ENCODE assay signal across 8 cellular contexts in the genomic region with DNA sequence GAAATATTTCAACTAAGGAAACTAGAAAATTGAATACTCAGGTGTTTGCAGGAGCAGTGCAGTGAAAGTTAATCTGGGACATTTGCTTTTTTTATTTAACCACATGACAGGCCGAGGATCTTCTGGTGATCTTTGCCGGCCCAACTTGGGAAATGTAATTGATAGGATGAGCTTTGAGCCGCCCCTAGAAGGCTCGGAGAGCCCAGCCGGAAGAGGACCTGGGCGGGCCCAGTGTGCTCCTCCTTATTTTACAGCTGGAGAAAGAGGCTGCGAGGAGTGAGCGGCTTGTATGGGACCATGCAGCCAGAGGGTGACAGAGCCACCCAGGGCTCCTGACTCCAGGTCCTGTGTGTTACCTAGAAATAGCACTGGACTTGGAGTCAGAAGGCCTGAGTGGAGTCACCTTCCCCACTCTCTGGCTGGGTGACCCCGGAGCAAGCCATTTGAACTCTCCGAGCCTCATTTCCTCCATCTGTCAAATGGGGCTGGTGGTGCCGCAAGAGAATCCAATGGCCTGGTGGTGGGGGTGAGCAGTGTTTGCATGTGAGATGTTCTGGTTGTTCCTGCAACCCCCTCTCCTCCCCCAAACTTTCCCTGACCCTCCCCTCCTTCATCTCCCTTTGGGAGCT. TPM values are rescaled to one million over a fixed set of nuclear protein-coding genes. Genes with fewer than 3 reads are reported as not detected.
DNase-seq lines count a peak whose midpoint lies in the region; ATAC-seq, FAIRE-seq and TF ChIP-seq lines count a peak whose summit lies in the region.

No MANE protein-coding gene starts in this region.

- peak; percentile 56 for ATAC-seq in HepG2
- no peak for ATAC-seq in HG03045 (IDR thresholded peaks at IDR 0.05; ENCODE audit: unreplicated experiment)
- no peak for ATAC-seq in HG03469 (IDR thresholded peaks at IDR 0.05; ENCODE audit: unreplicated experiment)

- H4K20me1 ChIP-seq in HepG2 (ENCODE audit: insufficient read depth, low read length) = 0 out of 2 replicates have a peak, but pooled peaks cover 4% of the 10 kb centered on the region

- no peak for TF ChIP-seq POLR2A in HepG2 (IDR thresholded peaks at IDR 0.05; ENCODE audit: insufficient read depth in 1 of 2, low read depth in 2 of 2, low read length in 2 of 2)

- H3K4me3 Mint-ChIP-seq in activated CD4-positive, alpha-beta T cell treated with anti-CD3 and anti-CD28 coated beads, Interleukin-2, amount 10 ng/mL, durations not matched to agents 7 days and 5 days = peak overlapping the region; percentile 78

- H3K4me1 ChIP-seq in HepG2 (ENCODE audit: insufficient read depth, low read length) (peaks cover 29% of the 10 kb centered on the region), tibial artery (peaks cover 0 to 19% (median 12%) of the 10 kb centered on the region in 4 donors)

- H3K9me3 ChIP-seq in HepG2 (ENCODE audit: low read length) = no peaks in the 10 kb centered on the region
- H3K9me3 ChIP-seq in tibial artery = no peaks in the 10 kb centered on the region

- no peak for TF ChIP-seq RAD21 in HepG2 (CRISPR knock-in tag; IDR thresholded peaks at IDR 0.05)

- H3K36me3 ChIP-seq in brain microvascular endothelial cell (replicated peaks) = no peaks in the 10 kb centered on the region
- H3K36me3 ChIP-seq in HepG2 (replicated peaks in 1 of 2; ENCODE audit: control insufficient read depth in 1 of 2, insufficient read depth in 2 of 2, low read length in 2 of 2) = no peaks in the 10 kb centered on the region
- H3K36me3 ChIP-seq in tibial artery = no peaks in the 10 kb centered on the region

- CTCF ChIA-PET in activated CD4-positive, alpha-beta T cell treated with anti-CD3 and anti-CD28 coated beads, Interleukin-2, amount 10 ng/mL, durations not matched to agents 7 days and 5 days (lab: Charles Lee) = interaction anchor here (1.1 to 1.7 kb wide), 3 partner anchors 12 to 95 kb away, joined by 3 to 4 read pairs (median 4); no protein-coding TSS in a partner anchor
- CTCF ChIA-PET in HepG2 (lab: Yijun Ruan, JAX; ENCODE audit: low intra/inter-chr PET ratio, low total read pairs) = no interaction called here

- FAIRE-seq in HepG2 (lab: Jason Lieb, UNC) = peak; percentile 8

- no peak for TF ChIP-seq EP300 in HepG2 (IDR thresholded peaks at IDR 0.05; ENCODE audit: low read depth in 2 of 2, low read length in 2 of 2)
- TF ChIP-seq EP300 in HepG2 (CRISPR knock-in tag; IDR thresholded peaks at IDR 0.05; ENCODE audit: borderline replicate concordance) = no peak

- H3K27me3 ChIP-seq in brain microvascular endothelial cell (replicated peaks) (no peaks in the 10 kb centered on the region), HepG2 (ENCODE audit: control insufficient read depth in 1 of 2, insufficient read depth in 2 of 2, low read length in 2 of 2) (peaks cover 1 to 18% of the 10 kb centered on the region in 2 experiments; a peak in 4 of 5 replicates), tibial artery (no peaks in the 10 kb centered on the region)

- H3K27ac Mint-ChIP-seq in activated CD4-positive, alpha-beta T cell treated with anti-CD3 and anti-CD28 coated beads, Interleukin-2, amount 10 ng/mL, durations not matched to agents 7 days and 5 days = no peak overlapping the region

- H3K9me3 Mint-ChIP-seq in activated CD4-positive, alpha-beta T cell treated with anti-CD3 and anti-CD28 coated beads, Interleukin-2, amount 10 ng/mL, durations not matched to agents 7 days and 5 days = no peaks in the 10 kb centered on the region

- no TSS peak for BruUV-seq in HepG2 (replicated peaks; lab: Mats Ljungman, UMichigan)

- H3K4me2 ChIP-seq in HepG2 (ENCODE audit: low read depth, low read length) = peak overlapping the region; percentile 80

- H3K79me2 ChIP-seq in HepG2 (ENCODE audit: insufficient read depth, low read length) = no peaks in the 10 kb centered on the region

- POLR2A ChIA-PET in activated CD4-positive, alpha-beta T cell treated with anti-CD3 and anti-CD28 coated beads, Interleukin-2, amount 10 ng/mL, durations not matched to agents 7 days and 5 days (lab: Charles Lee) = no interaction called here
- POLR2A ChIA-PET in HepG2 (lab: Yijun Ruan, JAX) = no interaction called here

- H3K4me3 ChIP-seq in brain microvascular endothelial cell (ENCODE audit: low read depth, low read length) (peak overlapping the region; percentile 77), HepG2 (replicated peaks in 1 of 3; ENCODE audit: insufficient read depth in 1 of 3, low read depth in 2 of 3, low read length in 3 of 3) (peak overlapping the region; percentile 63 to 78 (median 71); a peak in 5 of 6 replicates), tibial artery (peak overlapping the region; percentile 63 to 91)

- H3K27me3 Mint-ChIP-seq in activated CD4-positive, alpha-beta T cell treated with anti-CD3 and anti-CD28 coated beads, Interleukin-2, amount 10 ng/mL, durations not matched to agents 7 days and 5 days = peaks cover 3% of the 10 kb centered on the region

- H3K4me1 Mint-ChIP-seq in activated CD4-positive, alpha-beta T cell treated with anti-CD3 and anti-CD28 coated beads, Interleukin-2, amount 10 ng/mL, durations not matched to agents 7 days and 5 days = peaks cover 3% of the 10 kb centered on the region

- no peak overlapping the region for H2AFZ ChIP-seq in HepG2 (ENCODE audit: low read length)

- no peak for TF ChIP-seq CTCF in brain microvascular endothelial cell (IDR thresholded peaks at IDR 0.05; ENCODE audit: low read depth, low read length, missing control alignments)
- TF ChIP-seq CTCF in HepG2 (CRISPR knock-in tag; IDR thresholded peaks at IDR 0.05) = no peak
- TF ChIP-seq CTCF in tibial artery (IDR thresholded peaks at IDR 0.05) = no peak

- WGBS in HepG2 (ENCODE audit: low lambda C conversion rate) = 3% methylated on average over 7 of the region's 11 CpGs

- in situ Hi-C loops in brain microvascular endothelial cell (cut with HindIII; ENCODE audit: low pct_ligation_motif_present, low sequenced_read_pairs) = no loop called here
- in situ Hi-C loops in HepG2 (cut with HindIII; ENCODE audit: extremely low pct_ligation_motif_present, low pct_unique_long_range_greater_than_20kb) = no loop called here

- no peaks in the 10 kb centered on the region for H3K36me3 Mint-ChIP-seq in activated CD4-positive, alpha-beta T cell treated with anti-CD3 and anti-CD28 coated beads, Interleukin-2, amount 10 ng/mL, durations not matched to agents 7 days and 5 days (ENCODE audit: low read depth)

- no peak for DNase-seq in activated CD4-positive, alpha-beta T cell treated with anti-CD3 and anti-CD28 coated beads, Interleukin-2, amount 10 ng/mL, durations not matched to agents 7 days and 5 days
- no peak for DNase-seq in activated CD4-positive, alpha-beta T cell treated with anti-CD3 and anti-CD28 coated beads for 1 hour
- DNase-seq in brain microvascular endothelial cell (peak; percentile 32), HepG2 (ENCODE audit: low spot score) (peak; percentile 32), tibial artery (peak in 1 of 2 donors; percentile 45), middle frontal gyrus (ENCODE audit: extremely low spot score, low spot score) (no peak)

- intact Hi-C loops in HepG2 (cut with micrococcal nuclease; ENCODE audit: unreplicated experiment) (loop anchor here (1.0 kb wide), 1 partner anchor 26 kb away; no protein-coding TSS in a partner anchor), tibial artery (cut with DNase I; ENCODE audit: low total_unique reads) (loop anchor here (5.0 to 10.0 kb wide), 2 partner anchors 72 to 95 kb away; no protein-coding TSS in a partner anchor)

- no peak overlapping the region for H3K27ac ChIP-seq in brain microvascular endothelial cell
- no peak overlapping the region for H3K27ac ChIP-seq in HepG2 (ENCODE audit: extremely low read length, insufficient read depth, low read length)
- H3K27ac ChIP-seq in tibial artery = peak overlapping the region; percentile 63 to 66

- 0 out of 2 replicates have a peak overlapping the region, but pooled peaks have one; percentile 39 for H3K9ac ChIP-seq in HepG2 (ENCODE audit: insufficient read depth, low read depth, low read length)

TF ChIP-seq in HepG2, 621 proteins besides CTCF, POLR2A, EP300 and RAD21 (continues in another document):
- TF ChIP-seq ZBTB7B (CRISPR knock-in tag; IDR thresholded peaks at IDR 0.05) = no peak
- no peak for TF ChIP-seq ZNF563 (CRISPR knock-in tag; IDR thresholded peaks at IDR 0.05)
- no peak for TF ChIP-seq ZNF879 (CRISPR knock-in tag; IDR thresholded peaks at IDR 0.05)

RNA-seq across cellular contexts. Expression of a gene that starts 2.5 kb away (rescaled TPM):
- 1 to 10 TPM; 3.6 TPM for total RNA-seq in activated CD4-positive, alpha-beta T cell treated with anti-CD3 and anti-CD28 coated beads, Interleukin-2, amount 10 ng/mL, durations not matched to agents 7 days and 5 days
- total RNA-seq in HepG2 (2016; rRNA removed; fragmentation: Illumina TruSeq; extraction: Trizol) = 0.73 and 1.1 TPM in 2 replicates
- total RNA-seq in HepG2 (2016; cell fraction: cytosol; rRNA removed; fragmentation: Illumina TruSeq; extraction: Trizol; ENCODE audit: low read depth) = 0.30 and 0.35 TPM in 2 replicates
- 0.76 and 0.92 TPM in 2 replicates for total RNA-seq in HepG2 (2016; cell fraction: insoluble cytoplasmic fraction; rRNA removed; fragmentation: Illumina TruSeq; extraction: Trizol)
- 0.41 and 0.49 TPM in 2 replicates for total RNA-seq in HepG2 (2016; cell fraction: membrane; rRNA removed; fragmentation: Illumina TruSeq; extraction: Trizol)
- total RNA-seq in HepG2 (2016; cell fraction: nucleus; rRNA removed; fragmentation: Illumina TruSeq; extraction: Trizol) = 1.4 and 2.4 TPM in 2 replicates
- 0.13 and 0.24 TPM in 2 replicates for polyA plus RNA-seq in HepG2 (2011; rRNA removed)
- polyA plus RNA-seq in HepG2 (2011; cell fraction: cytosol; rRNA removed) = 0.11 and 0.12 TPM in 2 replicates
- polyA plus RNA-seq in HepG2 (2011; cell fraction: nucleus; rRNA removed) = 1.3 and 1.4 TPM in 2 replicates
- polyA plus RNA-seq in HepG2 (2012) = 0.12 and 0.28 TPM in 2 replicates
- polyA plus RNA-seq in HepG2 (2016; cell fraction: cytosol; fragmentation: Illumina TruSeq; extraction: Trizol; ENCODE audit: low read depth) = 0.07 and 0.09 TPM in 2 replicates
- polyA plus RNA-seq in HepG2 (2016; cell fraction: insoluble cytoplasmic fraction; fragmentation: Illumina TruSeq; extraction: Trizol; ENCODE audit: low read depth) = 0.50 and 0.53 TPM in 2 replicates
- 0.06 and 0.14 TPM in 2 replicates for polyA plus RNA-seq in HepG2 (2016; cell fraction: membrane; fragmentation: Illumina TruSeq; extraction: Trizol; ENCODE audit: low read depth)
- polyA plus RNA-seq in HepG2 (2016; cell fraction: nucleus; fragmentation: Illumina TruSeq; extraction: Trizol; ENCODE audit: insufficient read depth, low read depth) = 1.8 and 2.1 TPM in 2 replicates
- polyA minus RNA-seq in HepG2 (2011; rRNA and poly(A)+ RNA removed; ENCODE audit: low replicate concordance) = 0.78 and 4.8 TPM in 2 replicates
- polyA minus RNA-seq in HepG2 (2011; cell fraction: cytosol; rRNA and poly(A)+ RNA removed) = 0.35 and 0.40 TPM in 2 replicates
- 0.90 and 1.1 TPM in 2 replicates for polyA minus RNA-seq in HepG2 (2011; cell fraction: nucleus; rRNA and poly(A)+ RNA removed)

Comparison
In these comparisons a context has a peak if more than half of its experiments do, and no peak if none do; other contexts are left out.
1. DNase-seq: peak in brain microvascular endothelial cell (single experiment) and HepG2 (single experiment); none in activated CD4-positive, alpha-beta T cell treated with anti-CD3 and anti-CD28 coated beads, Interleukin-2, amount 10 ng/mL, durations not matched to agents 7 days and 5 days (single experiment), activated CD4-positive, alpha-beta T cell treated with anti-CD3 and anti-CD28 coated beads for 1 hour (single experiment) and middle frontal gyrus (single experiment).
2. H3K27ac ChIP-seq: peak in tibial artery (2 of 2); none in brain microvascular endothelial cell (single experiment) and HepG2 (single experiment).
3. Peak in every context shown above with its lines, with median percentiles within 50 percentile points of each other: H3K4me3 ChIP-seq.